Comparison of ENCODE assay signal across 12 cellular contexts in the genomic region with DNA sequence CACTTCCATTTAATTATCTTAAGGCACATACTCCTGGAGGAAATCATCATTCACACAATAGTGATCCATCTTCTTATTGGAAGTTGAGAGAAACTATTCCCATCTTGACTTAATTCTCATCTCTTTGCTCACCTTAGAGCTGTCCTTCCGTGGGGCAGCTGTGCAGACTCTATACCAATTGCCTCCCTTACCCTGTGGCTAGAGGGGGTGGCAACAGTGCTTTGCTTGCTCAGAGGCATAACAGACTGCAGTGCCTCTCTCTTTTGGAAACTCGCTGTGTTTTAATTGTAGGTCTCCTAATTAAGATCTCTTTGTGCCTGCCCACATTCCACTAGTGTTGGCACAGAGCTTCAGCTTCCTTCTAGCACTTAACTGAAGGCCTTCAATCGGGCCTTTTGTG. TPM values are rescaled to one million over a fixed set of nuclear protein-coding genes. Genes with fewer than 3 reads are reported as not detected.
DNase-seq lines count a peak whose midpoint lies in the region; ATAC-seq and TF ChIP-seq lines count a peak whose summit lies in the region.
"Had no signal": no experiment of that assay in that cellular context is flagged by ENCODE, and none has a peak within 500 bp of the region (broad histone marks: within the 10 kb centered on the region; RNA-seq: fewer than 3 reads in every experiment).

No MANE protein-coding gene starts in this region.

- H3K27ac ChIP-seq in 22Rv1 = 0 out of 2 replicates have a peak overlapping the region, but pooled peaks have one; percentile 19
- H3K27ac ChIP-seq: upper lobe of left lung had no signal

- DNase-seq in EL = peak; percentile 1
- no peak for DNase-seq in activated B cell treated with CpG ODN at 0.5 μM for 24 hours
- no peak for DNase-seq in immature natural killer cell
- no peak for DNase-seq in DMS79 treated with DMSO at 0.1 percent for 48 hours (lab: John Stamatoyannopoulos, UW)
- DNase-seq in amniotic stem cell (lab: John Stamatoyannopoulos, UW) = no peak
- DNase-seq: MM.1S, SHP77, upper lobe of left lung had no signal

- CTCF ChIA-PET in activated B cell treated with CpG ODN at 0.5 μM for 24 hours (lab: Charles Lee) = no interaction called here

- ATAC-seq in activated B cell treated with CpG ODN at 0.5 μM for 24 hours (ENCODE audit: low read depth) (no peak), HG03095 (IDR thresholded peaks at IDR 0.05; ENCODE audit: unreplicated experiment) (no peak), HG02759 (IDR thresholded peaks at IDR 0.05; ENCODE audit: unreplicated experiment) (no peak)

- H3K36me3 Mint-ChIP-seq in activated B cell treated with CpG ODN at 0.5 μM for 24 hours (ENCODE audit: low read depth) = peaks cover 41% of the 10 kb centered on the region
- H3K36me3 Mint-ChIP-seq in immature natural killer cell = peaks cover 0 to 3% (median 0%) of the 10 kb centered on the region in 3 donors

- POLR2A ChIA-PET in activated B cell treated with CpG ODN at 0.5 μM for 24 hours (lab: Charles Lee) = interaction anchor here (0.6 kb wide), 1 partner anchor 10 kb away, joined by 10 read pairs; no protein-coding TSS in a partner anchor

- intact Hi-C loops in activated B cell treated with CpG ODN at 0.5 μM for 24 hours (cut with micrococcal nuclease) = no loop called here

- peaks cover 79% of the 10 kb centered on the region for H3K4me1 Mint-ChIP-seq in activated B cell treated with CpG ODN at 0.5 μM for 24 hours
- peaks cover 83 to 94% of the 10 kb centered on the region in 2 donors for H3K4me1 Mint-ChIP-seq in immature natural killer cell

- no peaks in the 10 kb centered on the region for H3K27me3 Mint-ChIP-seq in activated B cell treated with CpG ODN at 0.5 μM for 24 hours
- peaks cover 2 to 9% (median 4%) of the 10 kb centered on the region in 3 donors for H3K27me3 Mint-ChIP-seq in immature natural killer cell (ENCODE audit: low read depth in 3 of 3)

- H3K4me3 Mint-ChIP-seq in activated B cell treated with CpG ODN at 0.5 μM for 24 hours = no peak overlapping the region
- peak overlapping the region in 1 of 5 donors; percentile 10 for H3K4me3 Mint-ChIP-seq in immature natural killer cell
- H3K4me3 Mint-ChIP-seq: mesothelial cell of epicardium had no signal

- H3K9me3 Mint-ChIP-seq in activated B cell treated with CpG ODN at 0.5 μM for 24 hours (no peaks in the 10 kb centered on the region), immature natural killer cell (no peaks in the 10 kb centered on the region)
- H3K9me3 Mint-ChIP-seq: mesothelial cell of epicardium had no signal

- TF ChIP-seq CTCF in 22Rv1 (IDR thresholded peaks at IDR 0.05) = no peak
- no peak for TF ChIP-seq CTCF in activated B cell treated with CpG ODN at 0.5 μM for 24 hours (IDR thresholded peaks at IDR 0.05)

- H3K27ac Mint-ChIP-seq in activated B cell treated with CpG ODN at 0.5 μM for 24 hours = peak overlapping the region; percentile 61
- H3K27ac Mint-ChIP-seq in immature natural killer cell = peak overlapping the region; percentile 1 to 69 (median 42)
- H3K27ac Mint-ChIP-seq: mesothelial cell of epicardium had no signal

RNA-seq across cellular contexts. Expression of gene KMT2A, which starts 5.5 kb away (rescaled TPM):
- total RNA-seq in activated B cell treated with CpG ODN at 0.5 μM for 24 hours = 104 and 117 TPM in 2 replicates
- 10 to 100 TPM in 1 of 3 donors, 1 to 10 TPM in 2; 3.2 to 22.5 (median 6.6) TPM for polyA plus RNA-seq in immature natural killer cell

RNA-seq across cellular contexts. Expression of gene ATP5MG, which starts 40.4 kb away (rescaled TPM):
- 199 and 230 TPM in 2 replicates for total RNA-seq in activated B cell treated with CpG ODN at 0.5 μM for 24 hours
- 100 to 1,000 TPM; 448 to 825 (median 551) TPM for polyA plus RNA-seq in immature natural killer cell
